1 cellular context compared by ENCODE assay signal in the genomic region with DNA sequence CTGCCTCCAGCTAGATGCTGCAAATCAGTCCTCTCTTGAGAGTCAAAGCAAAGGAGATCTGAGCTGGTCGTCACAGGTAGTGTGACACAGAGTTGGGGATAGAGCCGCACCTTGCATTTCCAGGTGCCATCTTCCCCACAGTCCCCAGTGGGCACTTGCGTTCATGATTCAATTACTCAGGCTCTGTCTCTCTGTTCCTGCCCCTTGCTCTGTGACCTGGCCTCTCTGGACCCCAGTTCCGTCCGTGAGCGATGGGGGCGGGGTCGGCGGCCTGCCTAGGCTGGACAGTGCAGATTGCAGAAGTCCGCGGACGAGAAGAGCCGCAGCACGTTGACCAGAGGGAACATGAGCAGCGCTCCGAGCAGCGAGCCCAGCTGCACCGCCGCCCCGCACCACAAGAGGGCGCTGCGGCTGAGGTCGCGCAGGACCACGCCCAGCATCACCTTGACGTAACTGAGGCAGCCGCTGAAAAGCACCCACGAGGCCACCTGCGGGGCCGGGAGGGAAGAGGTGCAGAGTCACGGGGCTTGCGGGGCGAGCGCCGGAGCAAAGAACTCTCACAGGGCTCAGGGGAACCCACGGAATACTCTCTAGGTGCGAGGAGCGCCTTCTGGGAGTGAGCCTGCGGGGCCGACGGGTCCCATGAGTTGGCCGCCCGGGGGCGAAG.
TF ChIP-seq lines count a peak whose summit lies in the region.

No MANE protein-coding gene starts in this region.

TF ChIP-seq in HCT116, 20 proteins besides CTCF, POLR2A, EP300 and RAD21 (continued from another document):
- TF ChIP-seq, protein P1, sequence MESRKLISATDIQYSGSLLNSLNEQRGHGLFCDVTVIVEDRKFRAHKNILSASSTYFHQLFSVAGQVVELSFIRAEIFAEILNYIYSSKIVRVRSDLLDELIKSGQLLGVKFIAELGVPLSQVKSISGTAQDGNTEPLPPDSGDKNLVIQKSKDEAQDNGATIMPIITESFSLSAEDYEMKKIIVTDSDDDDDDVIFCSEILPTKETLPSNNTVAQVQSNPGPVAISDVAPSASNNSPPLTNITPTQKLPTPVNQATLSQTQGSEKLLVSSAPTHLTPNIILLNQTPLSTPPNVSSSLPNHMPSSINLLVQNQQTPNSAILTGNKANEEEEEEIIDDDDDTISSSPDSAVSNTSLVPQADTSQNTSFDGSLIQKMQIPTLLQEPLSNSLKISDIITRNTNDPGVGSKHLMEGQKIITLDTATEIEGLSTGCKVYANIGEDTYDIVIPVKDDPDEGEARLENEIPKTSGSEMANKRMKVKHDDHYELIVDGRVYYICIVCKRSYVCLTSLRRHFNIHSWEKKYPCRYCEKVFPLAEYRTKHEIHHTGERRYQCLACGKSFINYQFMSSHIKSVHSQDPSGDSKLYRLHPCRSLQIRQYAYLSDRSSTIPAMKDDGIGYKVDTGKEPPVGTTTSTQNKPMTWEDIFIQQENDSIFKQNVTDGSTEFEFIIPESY (IDR thresholded peaks at IDR 0.05; ENCODE audit: extremely low read depth, insufficient replicate concordance, low read length), result no peak
- no peak for TF ChIP-seq EGR1 (IDR thresholded peaks at IDR 0.05; ENCODE audit: low read depth)
